In the genomic region with DNA sequence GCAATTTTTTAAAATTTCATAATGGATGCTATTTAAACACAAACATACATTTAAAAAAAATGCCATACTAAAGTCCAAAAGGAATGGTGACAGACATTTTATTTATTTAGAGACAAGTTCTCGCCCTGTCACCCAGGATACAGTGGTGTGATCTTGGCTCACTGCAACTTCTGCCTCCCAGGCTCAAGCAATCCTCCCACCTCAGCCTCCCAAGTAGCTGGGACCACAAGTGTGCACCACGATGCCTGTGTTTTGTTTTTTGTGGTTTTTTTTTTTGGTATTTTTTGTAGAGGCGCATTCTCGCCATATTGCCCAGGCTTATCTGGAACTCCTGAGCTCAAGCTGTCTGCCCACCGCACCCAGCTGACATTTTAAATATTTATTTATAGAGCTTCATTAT, we compare ENCODE assay signal across 16 cellular contexts.
A peak's percentile ranks its signal among the peaks of the same experiment; 100 is the strongest.
DNase-seq lines count a peak whose midpoint lies in the region; ATAC-seq lines count a peak whose summit lies in the region.
"Had no signal": no experiment of that assay in that cellular context is flagged by ENCODE, and none has a peak within 500 bp of the region (broad histone marks: within the 10 kb centered on the region; RNA-seq: fewer than 3 reads in every experiment).

No MANE protein-coding gene starts in this region.

- intact Hi-C loops in posterior vena cava (cut with DNase I) = no loop called here

- peak; percentile 32 for ATAC-seq in T-helper 17 cell
- ATAC-seq in HG03025 (IDR thresholded peaks at IDR 0.05; ENCODE audit: low FRiP score, unreplicated experiment) = no peak
- ATAC-seq: CD8-positive, alpha-beta T cell had no signal

- H3K4me3 Mint-ChIP-seq in T-helper 17 cell (peak overlapping the region; percentile 22), immature natural killer cell (peak overlapping the region in 3 of 5 donors; percentile 10 to 26 (median 20))
- H3K4me3 Mint-ChIP-seq: CD4-positive, CD25-positive, alpha-beta regulatory T cell; CD8-positive, alpha-beta T cell had no signal

- DNase-seq in NCI-H146 (lab: John Stamatoyannopoulos, UW) (peak; percentile 6), NCI-H146 treated with DMSO at 0.1 percent for 48 hours (lab: John Stamatoyannopoulos, UW; ENCODE audit: unreplicated experiment) (no peak), KBM-7 (peak; percentile 5), T-helper 17 cell (no peak), immature natural killer cell (no peak), mucosa of gallbladder (ENCODE audit: low spot score) (no peak), posterior vena cava (ENCODE audit: low spot score) (no peak)
- DNase-seq: BE2C; CD4-positive, CD25-positive, alpha-beta regulatory T cell; CD8-positive, alpha-beta T cell; DMS 273 treated with DMSO at 0.1 percent for 48 hours; DMS53; DMS79 treated with DMSO at 0.1 percent for 48 hours; GOT3; HCEC 1CT had no signal

- no peaks in the 10 kb centered on the region for H3K9me3 ChIP-seq in T-helper 17 cell (ENCODE audit: control insufficient read depth, low read length, poor library complexity, severe bottlenecking)
- H3K9me3 ChIP-seq: BE2C had no signal

- H3K27me3 Mint-ChIP-seq in T-helper 17 cell (no peaks in the 10 kb centered on the region), immature natural killer cell (ENCODE audit: low read depth in 3 of 3) (peaks cover 2 to 8% (median 3%) of the 10 kb centered on the region in 3 donors)
- H3K27me3 Mint-ChIP-seq: CD4-positive, CD25-positive, alpha-beta regulatory T cell had no signal

- no peak overlapping the region for H3K27ac Mint-ChIP-seq in T-helper 17 cell
- H3K27ac Mint-ChIP-seq in immature natural killer cell = no peak overlapping the region
- H3K27ac Mint-ChIP-seq: CD4-positive, CD25-positive, alpha-beta regulatory T cell; CD8-positive, alpha-beta T cell had no signal

- H3K36me3 Mint-ChIP-seq in T-helper 17 cell (ENCODE audit: low read depth) = no peaks in the 10 kb centered on the region
- peaks cover 0 to 3% (median 0%) of the 10 kb centered on the region in 3 donors for H3K36me3 Mint-ChIP-seq in immature natural killer cell
- H3K36me3 Mint-ChIP-seq: CD8-positive, alpha-beta T cell had no signal

- no peaks in the 10 kb centered on the region for H3K9me3 Mint-ChIP-seq in immature natural killer cell
- H3K9me3 Mint-ChIP-seq: CD8-positive, alpha-beta T cell had no signal

- in situ Hi-C loops in KBM-7 (cut with MboI; ENCODE audit: low pct_unique_long_range_greater_than_20kb, low sequenced_read_pairs) = no loop called here

- peaks cover 11% of the 10 kb centered on the region for H3K4me1 Mint-ChIP-seq in T-helper 17 cell
- H3K4me1 Mint-ChIP-seq in immature natural killer cell = peaks cover 35 to 37% of the 10 kb centered on the region in 2 donors

Comparison
In these comparisons a context has a peak if more than half of its experiments do, and no peak if none do; other contexts are left out.
1. DNase-seq: peak in NCI-H146 (single experiment) and KBM-7 (single experiment); none in NCI-H146 treated with DMSO at 0.1 percent for 48 hours (single experiment), T-helper 17 cell (0 of 3), immature natural killer cell (0 of 3), mucosa of gallbladder (single experiment) and posterior vena cava (single experiment).